Comparison of ENCODE assay signal across 2 cellular contexts in the genomic region with DNA sequence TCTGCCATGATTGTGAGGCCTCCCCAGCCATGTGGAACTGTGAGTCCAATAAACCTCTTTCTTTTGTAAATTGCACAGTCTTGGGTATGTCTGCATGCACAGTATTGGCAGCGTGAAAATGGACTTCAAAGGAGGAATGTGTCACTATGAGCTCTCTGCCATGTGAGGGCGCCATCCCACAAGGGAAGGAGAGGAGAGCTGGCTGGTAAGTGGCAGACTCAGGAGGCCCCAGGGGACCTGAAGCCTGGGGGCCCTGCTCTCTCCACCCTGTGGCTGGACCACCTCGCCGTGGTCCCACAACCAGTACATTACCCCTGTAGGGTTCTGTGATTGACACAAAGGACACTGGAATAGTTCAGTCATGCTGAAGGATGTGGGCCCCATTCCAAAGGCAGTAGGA.
TF ChIP-seq lines count a peak whose summit lies in the region.

No MANE protein-coding gene starts in this region.

TF ChIP-seq in SK-N-SH, 30 proteins besides CTCF, POLR2A, EP300 and RAD21 (continued from another document):
- TF ChIP-seq, protein P1, sequence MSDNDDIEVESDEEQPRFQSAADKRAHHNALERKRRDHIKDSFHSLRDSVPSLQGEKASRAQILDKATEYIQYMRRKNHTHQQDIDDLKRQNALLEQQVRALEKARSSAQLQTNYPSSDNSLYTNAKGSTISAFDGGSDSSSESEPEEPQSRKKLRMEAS (IDR thresholded peaks at IDR 0.05; ENCODE audit: low read depth) = no peak
- TF ChIP-seq EZH2phosphoT487 (IDR thresholded peaks at IDR 0.05; ENCODE audit: borderline replicate concordance, low read depth) = no peak
- TF ChIP-seq, protein P2, sequence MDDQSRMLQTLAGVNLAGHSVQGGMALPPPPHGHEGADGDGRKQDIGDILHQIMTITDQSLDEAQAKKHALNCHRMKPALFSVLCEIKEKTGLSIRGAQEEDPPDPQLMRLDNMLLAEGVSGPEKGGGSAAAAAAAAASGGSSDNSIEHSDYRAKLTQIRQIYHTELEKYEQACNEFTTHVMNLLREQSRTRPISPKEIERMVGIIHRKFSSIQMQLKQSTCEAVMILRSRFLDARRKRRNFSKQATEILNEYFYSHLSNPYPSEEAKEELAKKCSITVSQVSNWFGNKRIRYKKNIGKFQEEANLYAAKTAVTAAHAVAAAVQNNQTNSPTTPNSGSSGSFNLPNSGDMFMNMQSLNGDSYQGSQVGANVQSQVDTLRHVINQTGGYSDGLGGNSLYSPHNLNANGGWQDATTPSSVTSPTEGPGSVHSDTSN (IDR thresholded peaks at IDR 0.05) = no peak

TF ChIP-seq in SK-N-SH treated with all-trans-retinoic acid at 6 μM for 48 hours, 23 proteins besides CTCF, POLR2A, EP300 and RAD21 (continued from another document):
- TF ChIP-seq, protein P3, sequence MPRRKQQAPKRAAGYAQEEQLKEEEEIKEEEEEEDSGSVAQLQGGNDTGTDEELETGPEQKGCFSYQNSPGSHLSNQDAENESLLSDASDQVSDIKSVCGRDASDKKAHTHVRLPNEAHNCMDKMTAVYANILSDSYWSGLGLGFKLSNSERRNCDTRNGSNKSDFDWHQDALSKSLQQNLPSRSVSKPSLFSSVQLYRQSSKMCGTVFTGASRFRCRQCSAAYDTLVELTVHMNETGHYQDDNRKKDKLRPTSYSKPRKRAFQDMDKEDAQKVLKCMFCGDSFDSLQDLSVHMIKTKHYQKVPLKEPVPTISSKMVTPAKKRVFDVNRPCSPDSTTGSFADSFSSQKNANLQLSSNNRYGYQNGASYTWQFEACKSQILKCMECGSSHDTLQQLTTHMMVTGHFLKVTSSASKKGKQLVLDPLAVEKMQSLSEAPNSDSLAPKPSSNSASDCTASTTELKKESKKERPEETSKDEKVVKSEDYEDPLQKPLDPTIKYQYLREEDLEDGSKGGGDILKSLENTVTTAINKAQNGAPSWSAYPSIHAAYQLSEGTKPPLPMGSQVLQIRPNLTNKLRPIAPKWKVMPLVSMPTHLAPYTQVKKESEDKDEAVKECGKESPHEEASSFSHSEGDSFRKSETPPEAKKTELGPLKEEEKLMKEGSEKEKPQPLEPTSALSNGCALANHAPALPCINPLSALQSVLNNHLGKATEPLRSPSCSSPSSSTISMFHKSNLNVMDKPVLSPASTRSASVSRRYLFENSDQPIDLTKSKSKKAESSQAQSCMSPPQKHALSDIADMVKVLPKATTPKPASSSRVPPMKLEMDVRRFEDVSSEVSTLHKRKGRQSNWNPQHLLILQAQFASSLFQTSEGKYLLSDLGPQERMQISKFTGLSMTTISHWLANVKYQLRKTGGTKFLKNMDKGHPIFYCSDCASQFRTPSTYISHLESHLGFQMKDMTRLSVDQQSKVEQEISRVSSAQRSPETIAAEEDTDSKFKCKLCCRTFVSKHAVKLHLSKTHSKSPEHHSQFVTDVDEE (CRISPR knock-in tag; IDR thresholded peaks at IDR 0.05) = no peak
- TF ChIP-seq ESRRG (CRISPR knock-in tag; IDR thresholded peaks at IDR 0.05) = no peak
- TF ChIP-seq, protein P4, sequence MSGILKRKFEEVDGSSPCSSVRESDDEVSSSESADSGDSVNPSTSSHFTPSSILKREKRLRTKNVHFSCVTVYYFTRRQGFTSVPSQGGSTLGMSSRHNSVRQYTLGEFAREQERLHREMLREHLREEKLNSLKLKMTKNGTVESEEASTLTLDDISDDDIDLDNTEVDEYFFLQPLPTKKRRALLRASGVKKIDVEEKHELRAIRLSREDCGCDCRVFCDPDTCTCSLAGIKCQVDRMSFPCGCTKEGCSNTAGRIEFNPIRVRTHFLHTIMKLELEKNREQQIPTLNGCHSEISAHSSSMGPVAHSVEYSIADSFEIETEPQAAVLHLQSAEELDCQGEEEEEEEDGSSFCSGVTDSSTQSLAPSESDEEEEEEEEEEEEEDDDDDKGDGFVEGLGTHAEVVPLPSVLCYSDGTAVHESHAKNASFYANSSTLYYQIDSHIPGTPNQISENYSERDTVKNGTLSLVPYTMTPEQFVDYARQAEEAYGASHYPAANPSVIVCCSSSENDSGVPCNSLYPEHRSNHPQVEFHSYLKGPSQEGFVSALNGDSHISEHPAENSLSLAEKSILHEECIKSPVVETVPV (CRISPR knock-in tag; IDR thresholded peaks at IDR 0.05) = no peak
- no peak for TF ChIP-seq PPARA (CRISPR knock-in tag; IDR thresholded peaks at IDR 0.05; ENCODE audit: borderline replicate concordance)
- no peak for TF ChIP-seq CSDC2 (CRISPR knock-in tag; IDR thresholded peaks at IDR 0.05)
- no peak for TF ChIP-seq ZNF70 (CRISPR knock-in tag; IDR thresholded peaks at IDR 0.05)
- TF ChIP-seq TCF4 (CRISPR knock-in tag; IDR thresholded peaks at IDR 0.05; ENCODE audit: borderline replicate concordance) = no peak
- TF ChIP-seq, protein P5, sequence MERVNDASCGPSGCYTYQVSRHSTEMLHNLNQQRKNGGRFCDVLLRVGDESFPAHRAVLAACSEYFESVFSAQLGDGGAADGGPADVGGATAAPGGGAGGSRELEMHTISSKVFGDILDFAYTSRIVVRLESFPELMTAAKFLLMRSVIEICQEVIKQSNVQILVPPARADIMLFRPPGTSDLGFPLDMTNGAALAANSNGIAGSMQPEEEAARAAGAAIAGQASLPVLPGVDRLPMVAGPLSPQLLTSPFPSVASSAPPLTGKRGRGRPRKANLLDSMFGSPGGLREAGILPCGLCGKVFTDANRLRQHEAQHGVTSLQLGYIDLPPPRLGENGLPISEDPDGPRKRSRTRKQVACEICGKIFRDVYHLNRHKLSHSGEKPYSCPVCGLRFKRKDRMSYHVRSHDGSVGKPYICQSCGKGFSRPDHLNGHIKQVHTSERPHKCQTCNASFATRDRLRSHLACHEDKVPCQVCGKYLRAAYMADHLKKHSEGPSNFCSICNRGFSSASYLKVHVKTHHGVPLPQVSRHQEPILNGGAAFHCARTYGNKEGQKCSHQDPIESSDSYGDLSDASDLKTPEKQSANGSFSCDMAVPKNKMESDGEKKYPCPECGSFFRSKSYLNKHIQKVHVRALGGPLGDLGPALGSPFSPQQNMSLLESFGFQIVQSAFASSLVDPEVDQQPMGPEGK (CRISPR knock-in tag; IDR thresholded peaks at IDR 0.05; ENCODE audit: borderline replicate concordance) = no peak
- no peak for TF ChIP-seq SNAI2 (CRISPR knock-in tag; IDR thresholded peaks at IDR 0.05)
- TF ChIP-seq ZNF565 (CRISPR knock-in tag; conservative IDR thresholded peaks at IDR 0.05; ENCODE audit: low read depth) = no peak
